ENCODE assay signal across 9 cellular contexts in the genomic region with DNA sequence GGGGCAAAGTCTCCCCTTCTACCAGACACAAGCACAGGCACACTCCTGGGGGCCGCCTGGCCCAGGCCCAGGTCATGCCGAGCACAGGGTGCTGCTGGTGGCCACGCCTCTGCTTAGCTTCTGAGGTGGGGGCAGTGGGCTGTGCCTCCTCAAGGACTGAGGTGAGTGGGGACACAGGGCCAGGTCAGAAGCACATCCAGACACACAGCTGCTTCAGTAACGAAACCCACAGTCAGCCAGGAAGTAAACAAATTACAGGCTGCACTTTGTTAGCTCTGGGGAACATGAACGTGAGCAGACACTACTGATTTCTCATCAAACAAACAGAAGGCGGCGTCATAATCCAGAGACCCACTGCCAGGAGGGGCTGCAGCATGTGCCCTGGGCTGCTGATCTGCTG.
DNase-seq lines count a peak whose midpoint lies in the region; ATAC-seq, FAIRE-seq and TF ChIP-seq lines count a peak whose summit lies in the region.
"Had no signal": no experiment of that assay in that cellular context is flagged by ENCODE, and none has a peak within 500 bp of the region (broad histone marks: within the 10 kb centered on the region; RNA-seq: fewer than 3 reads in every experiment).

No MANE protein-coding gene starts in this region.

- peaks cover 5% of the 10 kb centered on the region for H3K27me3 Mint-ChIP-seq in HFFc6 (ENCODE audit: insufficient read depth)

- no peak overlapping the region for H4K5ac ChIP-seq in H1 (ENCODE audit: insufficient read length, low read depth, low read length)

- POLR2A ChIA-PET in H1 (lab: Charles Lee; ENCODE audit: partially characterized antibody) = no interaction called here

- H3K36me3 ChIP-seq in MM.1S (replicated peaks; ENCODE audit: insufficient read depth, low read length) (no peaks in the 10 kb centered on the region), H1 (ENCODE audit: control insufficient read depth in 2 of 4, insufficient read depth in 4 of 4, low read length in 3 of 4) (no peaks in the 10 kb centered on the region), GM23248 (ENCODE audit: low read depth) (no peaks in the 10 kb centered on the region)
- H3K36me3 ChIP-seq: heart left ventricle had no signal

- H3K14ac ChIP-seq in H1 (ENCODE audit: insufficient read length) = no peak overlapping the region

- no peak overlapping the region for H3K4ac ChIP-seq in H1 (replicated peaks; ENCODE audit: insufficient read length, low read depth, low read length)

- no peaks in the 10 kb centered on the region for H3K79me2 ChIP-seq in MM.1S (ENCODE audit: low read length)
- H3K79me2 ChIP-seq in H1 (ENCODE audit: control insufficient read depth in 1 of 2, insufficient read depth in 2 of 2, low read length in 2 of 2) = no peaks in the 10 kb centered on the region
- H3K79me2 ChIP-seq in GM23248 (ENCODE audit: insufficient read depth) = no peaks in the 10 kb centered on the region

- no peak overlapping the region for H2AK5ac ChIP-seq in H1 (ENCODE audit: low read depth, low read length)

- peaks cover 30% of the 10 kb centered on the region for H3K4me1 Mint-ChIP-seq in HFFc6 (ENCODE audit: low read depth)

- H3K27ac ChIP-seq in MM.1S (ENCODE audit: low read length) = peak overlapping the region; percentile 59
- no peak overlapping the region for H3K27ac ChIP-seq in H1 (ENCODE audit: low read depth, low read length)
- H3K27ac ChIP-seq in GM23248 = no peak overlapping the region
- H3K27ac ChIP-seq: heart left ventricle had no signal

- no peak overlapping the region for H3K27ac Mint-ChIP-seq in HFFc6

- ATAC-seq in GM21526 (IDR thresholded peaks at IDR 0.05; ENCODE audit: low FRiP score, unreplicated experiment) = peak; percentile 55
- ATAC-seq: heart left ventricle had no signal

- H2BK15ac ChIP-seq in H1 (ENCODE audit: low read length) = no peak overlapping the region

- H4K20me1 ChIP-seq in MM.1S (ENCODE audit: insufficient read depth, low read length) = no peaks in the 10 kb centered on the region
- no peaks in the 10 kb centered on the region for H4K20me1 ChIP-seq in H1 (replicated peaks in 1 of 2; ENCODE audit: control insufficient read depth in 1 of 2, insufficient read depth in 2 of 2, low read length in 2 of 2)
- no peaks in the 10 kb centered on the region for H4K20me1 ChIP-seq in GM23248 (ENCODE audit: insufficient read depth)

- peaks cover 4% of the 10 kb centered on the region; the same call in 1 of the 2 replicates for H3F3A ChIP-seq in MM.1S (ENCODE audit: insufficient read depth, low read length)
- no peaks in the 10 kb centered on the region for H3F3A ChIP-seq in GM23248 (ENCODE audit: insufficient read depth)

- H3K56ac ChIP-seq in H1 (replicated peaks; ENCODE audit: insufficient read length, low read depth, low read length) = no peak overlapping the region

- in situ Hi-C loops in GM23248 (cut with MboI) = no loop called here

- H3K23me2 ChIP-seq in H1 (ENCODE audit: low read depth, low read length) = no peaks in the 10 kb centered on the region

- H2AFZ ChIP-seq in MM.1S (ENCODE audit: low read length) = peak overlapping the region; percentile 71
- H2AFZ ChIP-seq in H1 (ENCODE audit: low read length) = no peak overlapping the region
- no peak overlapping the region for H2AFZ ChIP-seq in GM23248

- H3K9me2 ChIP-seq in MM.1S (replicated peaks; ENCODE audit: insufficient read depth, low read length) (no peaks in the 10 kb centered on the region), GM23248 (ENCODE audit: insufficient read depth) (no peaks in the 10 kb centered on the region)

- H4K91ac ChIP-seq in H1 (replicated peaks; ENCODE audit: insufficient read length, low read length) = peak overlapping the region; percentile 75

- H3K27me3 ChIP-seq in MM.1S (replicated peaks; ENCODE audit: insufficient read depth, low read length) = no peaks in the 10 kb centered on the region
- H3K27me3 ChIP-seq in H1 (replicated peaks in 1 of 4; ENCODE audit: control insufficient read depth in 3 of 4, extremely low read depth in 1 of 4, insufficient read depth in 3 of 4, low read length in 3 of 4) = no peaks in the 10 kb centered on the region
- H3K27me3 ChIP-seq in GM23248 (replicated peaks; ENCODE audit: insufficient read depth) = no peaks in the 10 kb centered on the region
- H3K27me3 ChIP-seq: heart left ventricle had no signal

- H3K36me3 Mint-ChIP-seq in HFFc6 (ENCODE audit: low read depth) = no peaks in the 10 kb centered on the region

- no peak overlapping the region for H3K23ac ChIP-seq in H1 (ENCODE audit: insufficient read length)

- no peak for TF ChIP-seq RAD21 in H1 (IDR thresholded peaks at IDR 0.05 in 1 of 2, conservative IDR thresholded peaks at IDR 0.05 in 1 of 2; ENCODE audit: low read depth in 2 of 2, low read length in 2 of 2)

- H3K4me3 ChIP-seq in MM.1S (ENCODE audit: low read length) = no peak overlapping the region; the same call in 1 of the 2 replicates
- H3K4me3 ChIP-seq in H1 (ENCODE audit: extremely low read depth in 1 of 4, insufficient read depth in 2 of 4, low read depth in 3 of 4, low read length in 4 of 4) = no peak overlapping the region
- no peak overlapping the region for H3K4me3 ChIP-seq in GM23248
- H3K4me3 ChIP-seq: heart left ventricle had no signal

- 0 out of 2 replicates have a peak overlapping the region, but pooled peaks have one; percentile 2 for H2BK5ac ChIP-seq in H1 (ENCODE audit: low read depth, low read length)

- no peak overlapping the region for H4K8ac ChIP-seq in H1 (ENCODE audit: extremely low read depth, insufficient read depth, low read length)

- TF ChIP-seq CTCF in GM12873 (IDR thresholded peaks at IDR 0.05; ENCODE audit: insufficient read depth, low read depth, low read length, missing control alignments) (peak; percentile 2), MM.1S (IDR thresholded peaks at IDR 0.05; ENCODE audit: low read length) (peak; percentile 26), H1 (IDR thresholded peaks at IDR 0.05; ENCODE audit: control extremely low read depth in 1 of 3, insufficient read depth in 1 of 3, low read depth in 1 of 3, low read length in 3 of 3) (no peak), HFFc6 (IDR thresholded peaks at IDR 0.05) (no peak)

- H3K4me2 ChIP-seq in MM.1S (ENCODE audit: low read depth, low read length) (peak overlapping the region; percentile 51), H1 (ENCODE audit: insufficient read depth in 1 of 2, low read depth in 2 of 2, low read length in 2 of 2) (no peak overlapping the region), GM23248 (ENCODE audit: unreplicated experiment) (no peak overlapping the region)

- H3K9me3 ChIP-seq in MM.1S (replicated peaks; ENCODE audit: insufficient read depth, low read length) (no peaks in the 10 kb centered on the region), H1 (ENCODE audit: insufficient read depth in 2 of 2, low read depth in 1 of 2, low read length in 1 of 2) (no peaks in the 10 kb centered on the region), GM23248 (ENCODE audit: low read depth) (no peaks in the 10 kb centered on the region)
- H3K9me3 ChIP-seq: heart left ventricle had no signal

- peaks cover 10% of the 10 kb centered on the region for H3K9me3 Mint-ChIP-seq in HFFc6

- no peak for TF ChIP-seq EP300 in H1 (IDR thresholded peaks at IDR 0.05; ENCODE audit: borderline replicate concordance in 1 of 2, low read depth in 2 of 2, low read length in 2 of 2)

- H3K79me1 ChIP-seq in H1 (ENCODE audit: low read depth, low read length) = no peaks in the 10 kb centered on the region; the same call in 1 of the 2 replicates

- CTCF ChIA-PET in H1 (lab: Charles Lee; ENCODE audit: partially characterized antibody) = interaction anchor here (8.7 kb wide), 1 partner anchor 129 kb away, joined by 150 read pairs; no protein-coding TSS in a partner anchor

- no peak overlapping the region for H3K4me3 Mint-ChIP-seq in HFFc6

- no peak overlapping the region for H3K18ac ChIP-seq in H1 (ENCODE audit: extremely low read depth, low read length)

- peak overlapping the region; percentile 61; the same call in 1 of the 2 replicates for H2BK20ac ChIP-seq in H1 (ENCODE audit: low read length)

- 88% methylated on average over 7 of the region's 7 CpGs; no CpG with 5 or more reads in 1 of the 2 experiments for WGBS in H1 (ENCODE audit: extremely low coverage in 1 of 2, insufficient coverage in 1 of 2, insufficient read length in 1 of 2, insufficient replicate concordance in 2 of 2, low coverage in 1 of 2, low lambda C conversion rate in 2 of 2, missing lambda C conversion rate in 1 of 2), 2 experiments
- 86 to 87% methylated on average over 7 of the region's 7 CpGs for WGBS in GM23248 (ENCODE audit: low coverage in 1 of 2, low lambda C conversion rate in 2 of 2, missing lambda C conversion rate in 2 of 2), 2 experiments

- DNase-seq in MM.1S (peak; percentile 88), H1 (ENCODE audit: low read depth in 1 of 2, low spot score in 2 of 2) (no peak), GM23248 (no peak), HFFc6 (no peak), cerebellar nuclear complex (lab: John Stamatoyannopoulos, UW) (no peak)
- DNase-seq in activated effector memory CD4-positive, alpha-beta T cell treated with anti-CD3 and anti-CD28 coated beads, Interleukin-2, amount 50 U/mL, for 16 hours = no peak

- H2BK120ac ChIP-seq in H1 (replicated peaks; ENCODE audit: low read depth, low read length) = no peak overlapping the region

- no peak for TF ChIP-seq POLR2A in H1 (IDR thresholded peaks at IDR 0.05; ENCODE audit: control extremely low read depth in 1 of 2, low read depth in 2 of 2, low read length in 2 of 2)

- FAIRE-seq in H1 (lab: Jason Lieb, UNC) = no peak

- H3K4me1 ChIP-seq in MM.1S (ENCODE audit: low read length) = peaks cover 11% of the 10 kb centered on the region
- H3K4me1 ChIP-seq in H1 (replicated peaks in 1 of 4; ENCODE audit: control insufficient read depth in 3 of 4, insufficient read depth in 4 of 4, low read length in 3 of 4) = peaks cover 0 to 4% (median 1%) of the 10 kb centered on the region in 4 experiments; a peak in 2 of 7 replicates
- H3K4me1 ChIP-seq in GM23248 (ENCODE audit: insufficient read depth) = 0 out of 2 replicates have a peak, but pooled peaks cover 5% of the 10 kb centered on the region

- 0 out of 2 replicates have a peak overlapping the region, but pooled peaks have one; percentile 39 for H2BK12ac ChIP-seq in H1 (ENCODE audit: low read depth, low read length)

- H3K9ac ChIP-seq in MM.1S (ENCODE audit: low read length) (peak overlapping the region; percentile 29; the same call in 1 of the 2 replicates), H1 (replicated peaks in 1 of 4; ENCODE audit: extremely low read depth in 1 of 4, low read depth in 3 of 4, low read length in 3 of 4) (no peak overlapping the region), GM23248 (no peak overlapping the region)

TF ChIP-seq in H1, 55 proteins besides CTCF, POLR2A, EP300 and RAD21:
- TF ChIP-seq SP4 (IDR thresholded peaks at IDR 0.05; ENCODE audit: low read length) (no peak), KDM5A (IDR thresholded peaks at IDR 0.05; ENCODE audit: low read length) (no peak)

Comparison
In these comparisons a context has a peak if more than half of its experiments do, and no peak if none do; other contexts are left out.
1. CTCF ChIP-seq: peak in GM12873 (single experiment) and MM.1S (single experiment); none in H1 (0 of 3) and HFFc6 (single experiment).